19 cellular contexts compared by ENCODE assay signal in the genomic region with DNA sequence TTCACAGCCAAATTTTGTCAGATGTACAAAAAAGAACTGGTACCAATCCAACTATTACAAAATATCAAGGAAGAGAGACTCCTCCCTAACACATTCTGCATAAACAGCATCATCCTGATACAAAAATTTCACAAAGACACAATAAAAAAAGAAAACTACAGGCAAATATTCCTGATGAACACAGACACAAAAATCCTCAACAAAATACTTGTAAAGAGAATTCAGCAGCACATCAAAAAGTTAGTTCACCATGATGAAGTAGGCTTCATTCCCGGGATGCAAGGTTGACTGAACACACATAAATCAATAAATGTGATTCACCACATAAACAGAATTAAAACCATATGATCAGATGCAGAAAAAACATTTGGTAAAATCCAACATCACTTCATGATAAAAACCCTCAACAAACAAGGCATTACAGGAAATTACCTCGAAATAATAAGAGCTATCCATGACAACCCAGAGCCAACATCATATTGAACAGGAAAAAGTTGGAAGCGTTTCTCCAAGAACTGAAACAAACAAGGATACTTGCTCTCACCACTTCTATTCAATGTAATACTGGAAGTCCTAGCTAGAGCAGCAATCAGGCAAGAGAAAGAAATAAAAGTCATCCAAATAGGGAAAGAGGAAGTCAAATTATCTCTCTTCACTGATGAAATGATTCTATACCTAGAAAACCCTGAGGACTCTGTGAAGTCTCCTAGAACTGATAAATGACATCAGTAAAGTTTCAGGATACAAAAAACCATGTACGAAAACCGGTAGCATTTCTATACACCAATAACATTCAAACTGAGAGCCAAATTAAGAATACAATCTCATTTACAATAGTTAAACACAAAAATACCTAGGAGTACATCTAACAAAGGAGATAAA.
DNase-seq lines count a peak whose midpoint lies in the region; ATAC-seq and TF ChIP-seq lines count a peak whose summit lies in the region.
"Had no signal": no experiment of that assay in that cellular context is flagged by ENCODE, and none has a peak within 500 bp of the region (broad histone marks: within the 10 kb centered on the region; RNA-seq: fewer than 3 reads in every experiment).

No MANE protein-coding gene starts in this region.

- H3K4me3 ChIP-seq in cardiac fibroblast (replicated peaks in 1 of 2; ENCODE audit: low read depth in 2 of 2, low read length in 2 of 2) = no peak overlapping the region
- H3K4me3 ChIP-seq: ascending aorta, esophagus muscularis mucosa, pancreas, upper lobe of left lung had no signal

- ATAC-seq in omental fat pad (ENCODE audit: low FRiP score) (peak; percentile 48), HG03571 (IDR thresholded peaks at IDR 0.05; ENCODE audit: unreplicated experiment) (no peak)
- ATAC-seq: pancreas; stimulated activated naive CD8-positive, alpha-beta T cell treated with anti-CD3 and anti-CD28 coated beads, Interleukin-15, Interleukin-2, amounts not matched to agents 100 U/mL and 50 U/mL, for 24 hours; T-cell had no signal

- DNase-seq in GM04503 (ENCODE audit: low read depth) (peak; percentile 77), NCI-H446 (lab: John Stamatoyannopoulos, UW) (peak; percentile 41 to 66), cardiac fibroblast (ENCODE audit: low read depth in 2 of 2) (peak; percentile 36 to 60), omental fat pad (ENCODE audit: low spot score) (no peak), retina (no peak), 8988T (no peak)
- no peak for DNase-seq in activated T-cell treated with anti-CD3 and anti-CD28 coated beads, Interleukin-2, amount 50 U/mL, for 24 hours
- DNase-seq: CD4-positive, alpha-beta T cell; dermis blood vessel endothelial cell; DND-41; NCI-H1048; NCI-H774; pancreas; stimulated activated naive CD8-positive, alpha-beta T cell treated with anti-CD3 and anti-CD28 coated beads, Interleukin-15, Interleukin-2, amounts not matched to agents 100 U/mL and 50 U/mL, for 24 hours; T-cell; upper lobe of left lung had no signal

- H3K36me3 Mint-ChIP-seq in activated T-cell treated with anti-CD3 and anti-CD28 coated beads, Interleukin-2, amount 50 U/mL, for 24 hours (ENCODE audit: low read depth) = no peaks in the 10 kb centered on the region
- H3K36me3 Mint-ChIP-seq: T-cell had no signal

- H3K4me3 Mint-ChIP-seq in activated T-cell treated with anti-CD3 and anti-CD28 coated beads, Interleukin-2, amount 50 U/mL, for 24 hours = no peak overlapping the region
- H3K4me3 Mint-ChIP-seq: CD4-positive, alpha-beta T cell; T-cell had no signal

- TF ChIP-seq CTCF in cardiac fibroblast (IDR thresholded peaks at IDR 0.05; ENCODE audit: low read depth, low read length) (no peak), omental fat pad (IDR thresholded peaks at IDR 0.05) (no peak)

- H3K27me3 Mint-ChIP-seq in activated T-cell treated with anti-CD3 and anti-CD28 coated beads, Interleukin-2, amount 50 U/mL, for 24 hours = peaks cover 26% of the 10 kb centered on the region

- H3K27ac Mint-ChIP-seq in activated T-cell treated with anti-CD3 and anti-CD28 coated beads, Interleukin-2, amount 50 U/mL, for 24 hours = no peak overlapping the region
- H3K27ac Mint-ChIP-seq: CD4-positive, alpha-beta T cell; T-cell had no signal

- peaks cover 5% of the 10 kb centered on the region for H3K4me1 Mint-ChIP-seq in activated T-cell treated with anti-CD3 and anti-CD28 coated beads, Interleukin-2, amount 50 U/mL, for 24 hours (ENCODE audit: low read depth)
- H3K4me1 Mint-ChIP-seq: T-cell had no signal

- H3K9me3 Mint-ChIP-seq in activated T-cell treated with anti-CD3 and anti-CD28 coated beads, Interleukin-2, amount 50 U/mL, for 24 hours = no peaks in the 10 kb centered on the region
- H3K9me3 Mint-ChIP-seq: CD4-positive, alpha-beta T cell; T-cell had no signal

Comparison
In these comparisons a context has a peak if more than half of its experiments do, and no peak if none do; other contexts are left out.
1. DNase-seq: peak in GM04503 (single experiment), NCI-H446 (2 of 2) and cardiac fibroblast (2 of 2); none in omental fat pad (single experiment), retina (single experiment), 8988T (single experiment) and activated T-cell treated with anti-CD3 and anti-CD28 coated beads, Interleukin-2, amount 50 U/mL, for 24 hours (single experiment).